ENCODE assay signal across 14 cellular contexts in genomic region chr7:55335151-55335550, GRCh38. TPM values are rescaled to one million over a fixed set of nuclear protein-coding genes. Genes with fewer than 3 reads are reported as not detected.
DNase-seq lines count a peak whose midpoint lies in the region; ATAC-seq and TF ChIP-seq lines count a peak whose summit lies in the region.
"Had no signal": no experiment of that assay in that cellular context is flagged by ENCODE, and none has a peak within 500 bp of the region (broad histone marks: within the 10 kb centered on the region; RNA-seq: fewer than 3 reads in every experiment).

No MANE protein-coding gene starts in this region.

- WGBS in neuronal stem cell (ENCODE audit: extremely low coverage in 2 of 2, insufficient read length in 2 of 2, insufficient replicate concordance in 1 of 2), 2 donors = no CpG with 5 or more reads among the region's 5 CpGs
- 84 to 93% (median 86%) methylated on average over 5 of the region's 5 CpGs for WGBS in spleen, 5 donors

- H4K91ac ChIP-seq in neuronal stem cell (ENCODE audit: low read depth, low read length, poor library complexity) = no peak overlapping the region

- TF ChIP-seq POLR2A in spleen (IDR thresholded peaks at IDR 0.05) = no peak

- CTCF ChIA-PET in Calu3 (lab: Charles Lee) = no interaction called here

- no peaks in the 10 kb centered on the region for H3K4me1 Mint-ChIP-seq in Calu3 (ENCODE audit: low read depth, unreplicated experiment)

- no peak for TF ChIP-seq CTCF in spleen (IDR thresholded peaks at IDR 0.05 in 8 of 11, conservative IDR thresholded peaks at IDR 0.05 in 3 of 11)
- no peak for TF ChIP-seq CTCF in Calu3 (IDR thresholded peaks at IDR 0.05; ENCODE audit: unreplicated experiment)

- H3K4me3 ChIP-seq in neuronal stem cell (ENCODE audit: low read length in 2 of 2) = no peak overlapping the region
- no peak overlapping the region for H3K4me3 ChIP-seq in spleen
- H3K4me3 ChIP-seq: A549, GM23248 had no signal

- H3K79me1 ChIP-seq in neuronal stem cell (ENCODE audit: low read depth, low read length) = no peaks in the 10 kb centered on the region

- no peak overlapping the region for H3K4me3 Mint-ChIP-seq in Calu3 (ENCODE audit: low read depth, unreplicated experiment)
- H3K4me3 Mint-ChIP-seq: CD4-positive, alpha-beta T cell had no signal

- no peaks in the 10 kb centered on the region for H3K36me3 Mint-ChIP-seq in Calu3 (ENCODE audit: insufficient read depth, unreplicated experiment)

- H3K14ac ChIP-seq in neuronal stem cell (ENCODE audit: low read length) = no peak overlapping the region

- no peak overlapping the region for H4K8ac ChIP-seq in neuronal stem cell (ENCODE audit: low read depth, low read length)

- no peak overlapping the region for H2AK5ac ChIP-seq in neuronal stem cell (ENCODE audit: low read depth, low read length)

- no peak overlapping the region for H3K27ac ChIP-seq in neuronal stem cell (replicated peaks; ENCODE audit: low read length)
- H3K27ac ChIP-seq in spleen = no peak overlapping the region
- H3K27ac ChIP-seq: 22Rv1, A549, C4-2B, GM23248 had no signal

- no peak overlapping the region for H3K27ac Mint-ChIP-seq in Calu3 (ENCODE audit: unreplicated experiment)
- H3K27ac Mint-ChIP-seq: CD4-positive, alpha-beta T cell had no signal

- peak overlapping the region; percentile 14 for H2BK12ac ChIP-seq in neuronal stem cell (ENCODE audit: low read length)

- H2BK15ac ChIP-seq in neuronal stem cell (ENCODE audit: low read length) = no peak overlapping the region

- no peak overlapping the region for H3K4me2 ChIP-seq in neuronal stem cell (ENCODE audit: insufficient read depth, low read length, poor library complexity, severe bottlenecking)
- H3K4me2 ChIP-seq: A549 had no signal

- no peaks in the 10 kb centered on the region for H3K9me3 Mint-ChIP-seq in Calu3 (ENCODE audit: low read depth, unreplicated experiment)
- H3K9me3 Mint-ChIP-seq: CD4-positive, alpha-beta T cell had no signal

- H2BK5ac ChIP-seq in neuronal stem cell (ENCODE audit: low read length) = no peak overlapping the region

- no peak overlapping the region for H3K4ac ChIP-seq in neuronal stem cell (ENCODE audit: low read length)

- H3K4me1 ChIP-seq in neuronal stem cell (ENCODE audit: control insufficient read depth in 2 of 2, insufficient read depth in 1 of 2, low read depth in 1 of 2, low read length in 2 of 2) (no peaks in the 10 kb centered on the region), spleen (no peaks in the 10 kb centered on the region)
- H3K4me1 ChIP-seq: A549 had no signal

- no peak overlapping the region for H3K23ac ChIP-seq in neuronal stem cell (ENCODE audit: low read depth, low read length, poor library complexity)

- intact Hi-C loops in left colon (cut with DNase I, micrococcal nuclease) = no loop called here
- intact Hi-C loops in spleen (cut with DNase I; ENCODE audit: low total_unique reads) = no loop called here
- intact Hi-C loops in Calu3 (cut with micrococcal nuclease; ENCODE audit: unreplicated experiment) = loop anchor here (2.0 kb wide), 1 partner anchor 16 kb away; no protein-coding TSS in a partner anchor

- peaks cover 77% of the 10 kb centered on the region for H3K27me3 Mint-ChIP-seq in Calu3 (ENCODE audit: unreplicated experiment)
- H3K27me3 Mint-ChIP-seq: CD4-positive, alpha-beta T cell had no signal

- H3K27me3 ChIP-seq in neuronal stem cell (ENCODE audit: control insufficient read depth in 3 of 3, insufficient read depth in 3 of 3, low read depth in 1 of 3, low read length in 3 of 3) = no peaks in the 10 kb centered on the region
- H3K27me3 ChIP-seq in spleen (replicated peaks in 1 of 7) = no peaks in the 10 kb centered on the region

- H2BK120ac ChIP-seq in neuronal stem cell (ENCODE audit: low read depth, low read length) = no peak overlapping the region

- BruUV-seq in Calu3 (replicated peaks; lab: Mats Ljungman, UMichigan) = no TSS peak

- no peak overlapping the region for H3K18ac ChIP-seq in neuronal stem cell (ENCODE audit: low read length)

- H2AFZ ChIP-seq in neuronal stem cell (ENCODE audit: low read length) = no peak overlapping the region
- H2AFZ ChIP-seq: GM23248 had no signal

- DNase-seq in DMS53 (lab: John Stamatoyannopoulos, UW) (peak; percentile 21), DMS53 treated with DMSO at 0.1 percent for 48 hours (lab: John Stamatoyannopoulos, UW; ENCODE audit: unreplicated experiment) (no peak), left colon (no peak), neuronal stem cell (ENCODE audit: low spot score) (no peak), spleen (no peak), Calu3 (no peak)
- DNase-seq: AML-193; CD4-positive, alpha-beta T cell; GM23248; HCEC 1CT had no signal

- ATAC-seq in left colon = peak; percentile 34
- no peak for ATAC-seq in HG02678 (IDR thresholded peaks at IDR 0.05; ENCODE audit: unreplicated experiment)
- ATAC-seq: A549 had no signal

- no peak overlapping the region for H3K9ac ChIP-seq in neuronal stem cell (ENCODE audit: low read depth, low read length, poor library complexity)
- H3K9ac ChIP-seq: GM23248 had no signal

- H3K9me3 ChIP-seq in neuronal stem cell (replicated peaks in 1 of 2; ENCODE audit: control insufficient read depth in 2 of 2, insufficient read depth in 1 of 2, low read depth in 1 of 2, low read length in 2 of 2) (no peaks in the 10 kb centered on the region), spleen (no peaks in the 10 kb centered on the region)
- H3K9me3 ChIP-seq: A549 had no signal

- no peaks in the 10 kb centered on the region for H3K36me3 ChIP-seq in neuronal stem cell (replicated peaks in 1 of 2; ENCODE audit: control insufficient read depth in 2 of 2, insufficient read depth in 2 of 2, low read length in 2 of 2)
- no peaks in the 10 kb centered on the region for H3K36me3 ChIP-seq in spleen

RNA-seq across cellular contexts. Expression of gene LANCL2, which starts 30.0 kb away (rescaled TPM):
- total RNA-seq in left colon (10 to 100 TPM; 14.6 to 17.9 TPM), spleen (10 to 100 TPM in 4 of 7 donors, 1 to 10 TPM in 3; 5.9 to 13.5 (median 11.1) TPM), Calu3 (2022) (15.7 and 16.6 TPM in 2 replicates)
- 4.8 TPM for polyA plus RNA-seq in neuronal stem cell (2013, experiment 1 of 2)
- 5.3 TPM for polyA plus RNA-seq in neuronal stem cell (2013, experiment 2 of 2)
- polyA plus RNA-seq in spleen = 1 to 10 TPM; 4.7 to 8.2 (median 6.9) TPM
